Comparison of ENCODE assay signal across 9 cellular contexts in the genomic region with DNA sequence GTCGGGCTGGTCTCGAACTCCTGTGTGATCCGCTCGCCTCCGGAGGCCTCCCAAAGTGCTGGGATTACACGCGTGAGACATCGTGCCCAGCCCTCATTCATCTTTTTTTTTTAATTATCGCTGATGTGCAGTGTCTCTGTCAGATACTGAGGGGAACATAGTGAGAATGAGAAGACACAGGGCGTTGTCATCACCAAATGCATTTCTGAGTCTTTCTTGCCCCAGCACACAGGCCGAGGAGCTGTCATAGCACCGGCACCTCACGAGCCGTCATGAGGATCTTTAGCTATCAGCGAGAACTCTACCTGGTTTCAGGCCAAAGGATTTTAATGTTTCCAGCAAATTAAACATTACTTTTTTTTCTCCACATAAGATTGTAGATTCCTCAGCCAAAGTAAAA.
"Had no signal": no experiment of that assay in that cellular context is flagged by ENCODE, and none has a peak within 500 bp of the region (broad histone marks: within the 10 kb centered on the region; RNA-seq: fewer than 3 reads in every experiment).

No MANE protein-coding gene starts in this region.

- H3K9ac ChIP-seq: GM23248 had no signal

- H3K4me2 ChIP-seq: GM23338 had no signal

- H3K4me1 ChIP-seq: HAP-1 had no signal

- H3K27ac Mint-ChIP-seq: GM23338, H9, HFFc6 had no signal

- ATAC-seq: GM23338, HCT116 had no signal

- H3K36me3 ChIP-seq: HAP-1 had no signal

- DNase-seq: GM23248, GOT3, H7, H9, HCEC 1CT, HFFc6 had no signal

- H3K4me3 ChIP-seq: GM23248, GM23338, HAP-1 had no signal

- H3K27ac ChIP-seq: GM23248 had no signal

- H2AFZ ChIP-seq: GM23248, GM23338 had no signal

- H3K4me1 Mint-ChIP-seq: GM23338, H9 had no signal

- H3K9me3 ChIP-seq: HAP-1 had no signal

- H3K4me3 Mint-ChIP-seq: GM23338, H9, HFFc6 had no signal
